ENCODE assay signal across 17 cellular contexts in genomic region chr2:190493095-190493494, GRCh38.
"Had no signal": no experiment of that assay in that cellular context is flagged by ENCODE, and none has a peak within 500 bp of the region (broad histone marks: within the 10 kb centered on the region; RNA-seq: fewer than 3 reads in every experiment).

No MANE protein-coding gene starts in this region.

- DNase-seq: activated CD4-positive, alpha-beta T cell treated with anti-CD3 and anti-CD28 coated beads for 36 hours; activated CD4-positive, alpha-beta T cell treated with anti-CD3 and anti-CD28 coated beads, Interleukin-2, amount 50 U/mL, for 4 hours; activated gamma-delta T cell; central memory CD4-positive, alpha-beta T cell; colonic mucosa; foreskin fibroblast; kidney; lower lobe of right lung; nephron progenitor cell; pancreas; psoas muscle; SK-N-SH; stimulated activated CD4-positive, alpha-beta T cell treated with anti-CD3 and anti-CD28 coated beads, Interleukin-4, amount 100 ng/mL, for 4 hours; stimulated activated naive CD8-positive, alpha-beta T cell treated with anti-CD3 and anti-CD28 coated beads, Interleukin-15, amount 100 ng/mL, for 72 hours; tibial artery had no signal

- H3K4me1 Mint-ChIP-seq: nephron progenitor cell had no signal

- H3K4me3 Mint-ChIP-seq: activated CD4-positive, alpha-beta T cell treated with anti-CD3 and anti-CD28 coated beads for 36 hours; nephron progenitor cell; stimulated activated naive CD8-positive, alpha-beta T cell treated with anti-CD3 and anti-CD28 coated beads, Interleukin-15, amount 100 ng/mL, for 72 hours had no signal

- H3K36me3 ChIP-seq: colonic mucosa had no signal

- ATAC-seq: activated CD4-positive, alpha-beta T cell treated with anti-CD3 and anti-CD28 coated beads for 36 hours; activated naive CD4-positive, alpha-beta T cell treated with anti-CD3 and anti-CD28 coated beads, Interleukin-2, amount 50 U/mL, for 72 hours; lower lobe of right lung; pancreas; psoas muscle; stimulated activated naive CD8-positive, alpha-beta T cell treated with anti-CD3 and anti-CD28 coated beads, Interleukin-15, amount 100 ng/mL, for 72 hours had no signal

- H3K4me1 ChIP-seq: colonic mucosa, lower lobe of right lung, pancreas, psoas muscle, right atrium auricular region, tibial artery had no signal

- H3K9me3 ChIP-seq: colonic mucosa, lower lobe of right lung, pancreas, psoas muscle, right atrium auricular region, SK-N-SH, tibial artery had no signal

- H3K4me3 ChIP-seq: colonic mucosa, lower lobe of right lung, pancreas, psoas muscle, right atrium auricular region, tibial artery had no signal

- H3K27me3 ChIP-seq: colonic mucosa, pancreas, right atrium auricular region, tibial artery had no signal

- H3K27ac ChIP-seq: colonic mucosa, lower lobe of right lung, pancreas, psoas muscle, right atrium auricular region, tibial artery had no signal

- H3K27me3 Mint-ChIP-seq: activated CD4-positive, alpha-beta T cell treated with anti-CD3 and anti-CD28 coated beads for 36 hours; stimulated activated naive CD8-positive, alpha-beta T cell treated with anti-CD3 and anti-CD28 coated beads, Interleukin-15, amount 100 ng/mL, for 72 hours had no signal

- H3K27ac Mint-ChIP-seq: activated CD4-positive, alpha-beta T cell treated with anti-CD3 and anti-CD28 coated beads for 36 hours; nephron progenitor cell had no signal
